In the genomic region with DNA sequence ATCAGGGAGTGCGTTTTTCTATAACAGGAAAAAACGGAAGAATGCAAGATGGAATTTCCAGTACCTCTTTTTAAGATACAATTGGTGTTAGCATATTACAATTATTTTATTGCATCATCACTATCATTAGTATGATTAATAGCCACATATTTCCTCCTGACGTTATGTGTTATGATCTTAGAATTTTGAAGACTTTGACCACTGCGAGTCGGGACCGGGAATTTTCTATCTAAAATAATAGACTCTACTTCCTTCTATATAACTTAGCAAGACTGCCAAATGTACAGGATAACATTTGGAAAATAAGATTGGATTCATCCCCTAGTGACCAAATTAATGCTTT, we compare ENCODE assay signal across 9 cellular contexts. TPM values are rescaled to one million over a fixed set of nuclear protein-coding genes. Genes with fewer than 3 reads are reported as not detected.
DNase-seq lines count a peak whose midpoint lies in the region; ATAC-seq and TF ChIP-seq lines count a peak whose summit lies in the region.
"Had no signal": no experiment of that assay in that cellular context is flagged by ENCODE, and none has a peak within 500 bp of the region (broad histone marks: within the 10 kb centered on the region; RNA-seq: fewer than 3 reads in every experiment).

No MANE protein-coding gene starts in this region.

- H3K27ac Mint-ChIP-seq in activated naive CD4-positive, alpha-beta T cell treated with anti-CD3 and anti-CD28 coated beads for 36 hours = no peak overlapping the region
- H3K27ac Mint-ChIP-seq: dendritic cell treated with granulocyte-macrophage colony-stimulating factor and Interleukin-4, amounts not matched to agents 40 ng/mL and 50 ng/mL, for 4 days had no signal

- no peak for TF ChIP-seq POLR2A in stomach (IDR thresholded peaks at IDR 0.05)

- no peaks in the 10 kb centered on the region for H3K9me3 Mint-ChIP-seq in activated naive CD4-positive, alpha-beta T cell treated with anti-CD3 and anti-CD28 coated beads for 36 hours
- H3K9me3 Mint-ChIP-seq: dendritic cell treated with granulocyte-macrophage colony-stimulating factor and Interleukin-4, amounts not matched to agents 40 ng/mL and 50 ng/mL, for 4 days had no signal

- peaks cover 6% of the 10 kb centered on the region for H3K36me3 Mint-ChIP-seq in activated naive CD4-positive, alpha-beta T cell treated with anti-CD3 and anti-CD28 coated beads for 36 hours (ENCODE audit: low read depth)

- H3K36me3 ChIP-seq in iPS-20b (ENCODE audit: insufficient read depth, low read depth, low read length) (peaks cover 11% of the 10 kb centered on the region), stomach (peaks cover 0 to 9% (median 7%) of the 10 kb centered on the region in 4 donors), mucosa of descending colon (ENCODE audit: low read depth) (no peaks in the 10 kb centered on the region)

- no peak for DNase-seq in GM12865 (ENCODE audit: low read depth)
- DNase-seq in stomach = no peak
- DNase-seq in activated CD4-positive, alpha-beta T cell treated with anti-CD3 and anti-CD28 coated beads for 4 hours = no peak
- DNase-seq in mucosa of descending colon = no peak
- no peak for DNase-seq in activated naive CD4-positive, alpha-beta T cell treated with anti-CD3 and anti-CD28 coated beads for 36 hours

- no peak for TF ChIP-seq EP300 in stomach (IDR thresholded peaks at IDR 0.05)

- WGBS in stomach, 5 donors = 2 to 9% (median 6%) methylated on average over 6 of the region's 6 CpGs

- H3K9me3 ChIP-seq in iPS-20b (ENCODE audit: insufficient read depth, low read depth, low read length) (no peaks in the 10 kb centered on the region), stomach (no peaks in the 10 kb centered on the region), mucosa of descending colon (no peaks in the 10 kb centered on the region)

- no peak for TF ChIP-seq CTCF in GM12865 (IDR thresholded peaks at IDR 0.05; ENCODE audit: insufficient read depth, low read depth, low read length, missing control alignments)
- no peak for TF ChIP-seq CTCF in WI38 (IDR thresholded peaks at IDR 0.05; ENCODE audit: low read depth, low read length)
- TF ChIP-seq CTCF in stomach (IDR thresholded peaks at IDR 0.05) = no peak
- TF ChIP-seq CTCF in mucosa of descending colon (IDR thresholded peaks at IDR 0.05) = no peak

- peak overlapping the region; percentile 93; the same call in 1 of the 2 replicates for H3K9ac ChIP-seq in iPS-20b (ENCODE audit: low read depth, low read length)

- H3K4me3 Mint-ChIP-seq in activated naive CD4-positive, alpha-beta T cell treated with anti-CD3 and anti-CD28 coated beads for 36 hours = no peak overlapping the region
- H3K4me3 Mint-ChIP-seq: dendritic cell treated with granulocyte-macrophage colony-stimulating factor and Interleukin-4, amounts not matched to agents 40 ng/mL and 50 ng/mL, for 4 days had no signal

- no peak for ATAC-seq in mucosa of descending colon
- ATAC-seq in GM21423 (IDR thresholded peaks at IDR 0.05; ENCODE audit: unreplicated experiment) = no peak

- peak overlapping the region; percentile 60 for H3K4me3 ChIP-seq in GM12865 (ENCODE audit: low read depth, low read length)
- peak overlapping the region; percentile 91 for H3K4me3 ChIP-seq in WI38 (ENCODE audit: low read depth, low read length)
- H3K4me3 ChIP-seq in iPS-20b (ENCODE audit: low read length) = peak overlapping the region; percentile 99
- peak overlapping the region; percentile 62 to 87 (median 80) for H3K4me3 ChIP-seq in stomach
- H3K4me3 ChIP-seq in mucosa of descending colon = no peak overlapping the region

- H3K4me1 ChIP-seq in iPS-20b (ENCODE audit: insufficient read depth, low read length) (peaks cover 24% of the 10 kb centered on the region), stomach (peaks cover 7 to 37% (median 23%) of the 10 kb centered on the region in 4 donors), mucosa of descending colon (ENCODE audit: low read depth) (no peaks in the 10 kb centered on the region)

- peak overlapping the region; percentile 78 for H3K27ac ChIP-seq in iPS-20b (ENCODE audit: low read length)
- peak overlapping the region in 4 of 5 donors; percentile 96 to 99 (median 98) for H3K27ac ChIP-seq in stomach

- CTCF ChIA-PET in activated naive CD4-positive, alpha-beta T cell treated with anti-CD3 and anti-CD28 coated beads for 36 hours (lab: Charles Lee) = interaction anchor here (0.8 kb wide), 1 partner anchor 108 kb away, joined by 3 read pairs; no protein-coding TSS in a partner anchor

- intact Hi-C loops in stomach (cut with DNase I; ENCODE audit: low total_unique reads) = no loop called here
- intact Hi-C loops in mucosa of descending colon (cut with DNase I, micrococcal nuclease) = no loop called here
- intact Hi-C loops in activated naive CD4-positive, alpha-beta T cell treated with anti-CD3 and anti-CD28 coated beads for 36 hours (cut with micrococcal nuclease) = loop anchor here (1.0 to 10.0 kb wide), 6 partner anchors 94 to 576 kb away; a partner anchor contains a TSS

- peaks cover 10% of the 10 kb centered on the region for H3K4me1 Mint-ChIP-seq in activated naive CD4-positive, alpha-beta T cell treated with anti-CD3 and anti-CD28 coated beads for 36 hours (ENCODE audit: low read depth)

- no peaks in the 10 kb centered on the region for H3K27me3 ChIP-seq in iPS-20b (ENCODE audit: insufficient read depth, low read length)
- no peaks in the 10 kb centered on the region for H3K27me3 ChIP-seq in stomach

- H3K27me3 Mint-ChIP-seq in activated naive CD4-positive, alpha-beta T cell treated with anti-CD3 and anti-CD28 coated beads for 36 hours (ENCODE audit: low read depth) = no peaks in the 10 kb centered on the region
- H3K27me3 Mint-ChIP-seq: dendritic cell treated with granulocyte-macrophage colony-stimulating factor and Interleukin-4, amounts not matched to agents 40 ng/mL and 50 ng/mL, for 4 days had no signal

RNA-seq across cellular contexts. Expression of a gene that starts 0.7 kb away (rescaled TPM):
- total RNA-seq in stomach (10 to 100 TPM; 11.2 to 58.0 (median 26.2) TPM), mucosa of descending colon (10 to 100 TPM; 17.0 to 29.0 (median 18.0) TPM)
- polyA plus RNA-seq in stomach = 10 to 100 TPM; 19.0 to 37.0 (median 25.7) TPM
- 10 to 100 TPM; 12.7 to 13.5 TPM for total RNA-seq in activated naive CD4-positive, alpha-beta T cell treated with anti-CD3 and anti-CD28 coated beads for 36 hours
